Comparison of ENCODE assay signal across 9 cellular contexts in genomic region chr1:39026051-39026946, GRCh38. TPM values are rescaled to one million over a fixed set of nuclear protein-coding genes. Genes with fewer than 3 reads are reported as not detected.
DNase-seq lines count a peak whose midpoint lies in the region; ATAC-seq, FAIRE-seq and TF ChIP-seq lines count a peak whose summit lies in the region.
"Had no signal": no experiment of that assay in that cellular context is flagged by ENCODE, and none has a peak within 500 bp of the region (broad histone marks: within the 10 kb centered on the region; RNA-seq: fewer than 3 reads in every experiment).

Gene NDUFS5, plus strand, starts transcription at chr1:39026350. Its CDS starts 2,375 bp downstream, at chr1:39028725.

- no peaks in the 10 kb centered on the region for H3K9me3 ChIP-seq in HepG2 (ENCODE audit: low read length)

- H3K27me3 ChIP-seq in BJ (ENCODE audit: control insufficient read depth, insufficient read depth, low read length) (no peaks in the 10 kb centered on the region), HepG2 (ENCODE audit: control insufficient read depth in 1 of 2, insufficient read depth in 2 of 2, low read length in 2 of 2) (no peaks in the 10 kb centered on the region; a peak in 1 of 5 replicates)

- CTCF ChIA-PET in BJ (lab: Yijun Ruan, JAX) (interaction anchor here (1.1 to 1.5 kb wide), 4 partner anchors 10 to 48 kb away, joined by 3 to 4 read pairs (median 4); no protein-coding TSS in a partner anchor), HepG2 (lab: Yijun Ruan, JAX; ENCODE audit: low intra/inter-chr PET ratio, low total read pairs) (no interaction called here)

- TF ChIP-seq RAD21 in HepG2 (CRISPR knock-in tag; IDR thresholded peaks at IDR 0.05): no peak

- TSS peak; percentile 80 for BruUV-seq in HepG2 (replicated peaks; lab: Mats Ljungman, UMichigan)

- DNase-seq in BJ (ENCODE audit: low read depth): peak; percentile 60
- DNase-seq in NCI-H748 (lab: John Stamatoyannopoulos, UW; ENCODE audit: unreplicated experiment): peak; percentile 87
- peak; percentile 72 to 73 for DNase-seq in activated CD4-positive, alpha-beta T cell treated with anti-CD3 and anti-CD28 coated beads, Interleukin-2, amount 50 U/mL, for 4 hours
- DNase-seq in dermis blood vessel endothelial cell: peak; percentile 95
- DNase-seq in HepG2 (ENCODE audit: low spot score): peak; percentile 76
- DNase-seq in stimulated activated CD4-positive, alpha-beta T cell treated with anti-CD3 and anti-CD28 coated beads, Interleukin-2, amount 100 ng/mL, for 48 hours: peak; percentile 72 to 77

- no peak for TF ChIP-seq CTCF in BJ (IDR thresholded peaks at IDR 0.05; ENCODE audit: insufficient read depth, low read depth, low read length)
- no peak for TF ChIP-seq CTCF in HepG2 (CRISPR knock-in tag; IDR thresholded peaks at IDR 0.05)

- peak; percentile 95 for FAIRE-seq in HepG2 (lab: Jason Lieb, UNC)
- FAIRE-seq: islet of Langerhans had no signal

- intact Hi-C loops in HepG2 (cut with micrococcal nuclease; ENCODE audit: unreplicated experiment): loop anchor here (2.0 to 5.0 kb wide), 4 partner anchors 34 to 167 kb away; partner anchors contain the start of genes AKIRIN1, MYCBP, RHBDL2 and RRAGC

- TF ChIP-seq EP300 in HepG2 (IDR thresholded peaks at IDR 0.05; ENCODE audit: low read depth in 2 of 2, low read length in 2 of 2) (no peak), HepG2 (CRISPR knock-in tag; IDR thresholded peaks at IDR 0.05; ENCODE audit: borderline replicate concordance) (no peak)

- H3K9ac ChIP-seq in HepG2 (ENCODE audit: insufficient read depth, low read depth, low read length): peak within 1 kb of the TSS; percentile 97

- H3K4me1 ChIP-seq in HepG2 (ENCODE audit: insufficient read depth, low read length): peaks cover 41% of the 10 kb centered on the region

- peak within 1 kb of the TSS; percentile 86 for H3K27ac ChIP-seq in HepG2 (ENCODE audit: extremely low read length, insufficient read depth, low read length)

- in situ Hi-C loops in HepG2 (cut with HindIII; ENCODE audit: extremely low pct_ligation_motif_present, low pct_unique_long_range_greater_than_20kb): no loop called here

- no peaks in the 10 kb centered on the region for H4K20me1 ChIP-seq in HepG2 (ENCODE audit: insufficient read depth, low read length)

- peak within 1 kb of the TSS; percentile 59 for H3K4me3 ChIP-seq in BJ (ENCODE audit: low read depth, low read length)
- H3K4me3 ChIP-seq in HepG2 (replicated peaks in 1 of 3; ENCODE audit: insufficient read depth in 1 of 3, low read depth in 2 of 3, low read length in 3 of 3): peak within 1 kb of the TSS; percentile 81 to 97 (median 87)

- H2AFZ ChIP-seq in HepG2 (ENCODE audit: low read length): peak within 1 kb of the TSS; percentile 6

- peaks cover 38% of the 10 kb centered on the region for H3K79me2 ChIP-seq in HepG2 (ENCODE audit: insufficient read depth, low read length)

- peak within 1 kb of the TSS; percentile 91 for H3K4me2 ChIP-seq in HepG2 (ENCODE audit: low read depth, low read length)

- TF ChIP-seq POLR2A in HepG2 (IDR thresholded peaks at IDR 0.05; ENCODE audit: insufficient read depth in 1 of 2, low read depth in 2 of 2, low read length in 2 of 2): peak; percentile 92 to 93

- POLR2A ChIA-PET in BJ (lab: Charles Lee): interaction anchor here (0.5 to 1.0 kb wide), 4 partner anchors 22 to 90 kb away, joined by 3 to 10 read pairs (median 4); no protein-coding TSS in a partner anchor
- POLR2A ChIA-PET in HepG2 (lab: Yijun Ruan, JAX): interaction anchor here (0.7 to 3.5 kb wide), 20 partner anchors 9 to 167 kb away, joined by 3 to 26 read pairs (median 4); partner anchors contain the start of genes AKIRIN1, RHBDL2 and RRAGC

- peak; percentile 79 for ATAC-seq in GM19328 (IDR thresholded peaks at IDR 0.05; ENCODE audit: unreplicated experiment)
- peak; percentile 60 for ATAC-seq in HG03520 (IDR thresholded peaks at IDR 0.05; ENCODE audit: unreplicated experiment)
- ATAC-seq in HepG2: peak; percentile 87

- WGBS in HepG2 (ENCODE audit: low lambda C conversion rate): under 1% methylated on average over 28 of the region's 51 CpGs

- H3K36me3 ChIP-seq in BJ (ENCODE audit: control insufficient read depth, insufficient read depth, low read length) (peaks cover 4% of the 10 kb centered on the region), HepG2 (replicated peaks in 1 of 2; ENCODE audit: control insufficient read depth in 1 of 2, insufficient read depth in 2 of 2, low read length in 2 of 2) (peaks cover 2 to 17% of the 10 kb centered on the region in 2 experiments; a peak in 4 of 5 replicates)

TF ChIP-seq in HepG2, 621 proteins besides CTCF, POLR2A, EP300 and RAD21 (continues in another document):
- TF ChIP-seq ZSCAN21 (CRISPR knock-in tag; IDR thresholded peaks at IDR 0.05; ENCODE audit: borderline replicate concordance) (peak; percentile 54; the same call in 1 of the 2 replicates), PAX8 (CRISPR knock-in tag; IDR thresholded peaks at IDR 0.05; ENCODE audit: borderline replicate concordance) (no peak), HNRNPLL (IDR thresholded peaks at IDR 0.05; ENCODE audit: low read depth, low read length, poor library complexity, severe bottlenecking) (peak; percentile 59), ETV5 (CRISPR knock-in tag; IDR thresholded peaks at IDR 0.05; ENCODE audit: borderline replicate concordance) (peak; percentile 85), ZNF138 (CRISPR knock-in tag; IDR thresholded peaks at IDR 0.05; ENCODE audit: low read depth) (peak; percentile 35; the same call in 1 of the 2 replicates), TARDBP (CRISPR knock-in tag; IDR thresholded peaks at IDR 0.05) (peak; percentile 65; the same call in 1 of the 2 replicates), ZMYM4 (CRISPR knock-in tag; IDR thresholded peaks at IDR 0.05) (peak; percentile 79), KLF13 (CRISPR knock-in tag; IDR thresholded peaks at IDR 0.05) (no peak), NFATC3 (CRISPR knock-in tag; IDR thresholded peaks at IDR 0.05) (no peak), ZNF256 (CRISPR knock-in tag; conservative IDR thresholded peaks at IDR 0.05) (0 out of 2 replicates have a peak, but pooled peaks have one; percentile 40), BCL6 (CRISPR knock-in tag; IDR thresholded peaks at IDR 0.05) (no peak), BRD4 (CRISPR knock-in tag; IDR thresholded peaks at IDR 0.05) (peak; percentile 72; the same call in 1 of the 2 replicates), ZMYM2 (CRISPR knock-in tag; IDR thresholded peaks at IDR 0.05) (no peak), FOXC1 (CRISPR knock-in tag; IDR thresholded peaks at IDR 0.05; ENCODE audit: borderline replicate concordance) (no peak), PITX1 (CRISPR knock-in tag; IDR thresholded peaks at IDR 0.05) (peak; percentile 64), ZNF709 (CRISPR knock-in tag; IDR thresholded peaks at IDR 0.05) (no peak; the same call in 1 of the 2 replicates), EED (CRISPR knock-in tag; IDR thresholded peaks at IDR 0.05) (peak; percentile 16; the same call in 1 of the 2 replicates), CSRNP1 (CRISPR knock-in tag; IDR thresholded peaks at IDR 0.05) (peak; percentile 86), POGZ (CRISPR knock-in tag; IDR thresholded peaks at IDR 0.05) (peak; percentile 59), SALL1 (CRISPR knock-in tag; IDR thresholded peaks at IDR 0.05) (peak; percentile 61), ZNF556 (CRISPR knock-in tag; IDR thresholded peaks at IDR 0.05; ENCODE audit: borderline replicate concordance) (0 out of 2 replicates have a peak, but pooled peaks have one; percentile 55)

RNA-seq across cellular contexts. Expression of gene NDUFS5, which starts in this region (rescaled TPM):
- 223 and 632 TPM in 2 replicates for polyA plus RNA-seq in BJ (2011; rRNA removed)
- polyA minus RNA-seq in BJ (2011; rRNA and poly(A)+ RNA removed): 48.6 and 64.8 TPM in 2 replicates
- total RNA-seq in dermis blood vessel endothelial cell: 530 and 620 TPM in 2 replicates
- 466 and 655 TPM in 2 replicates for total RNA-seq in HepG2 (2016; rRNA removed; fragmentation: Illumina TruSeq; extraction: Trizol)
- 163 and 167 TPM in 2 replicates for total RNA-seq in HepG2 (2016; cell fraction: cytosol; rRNA removed; fragmentation: Illumina TruSeq; extraction: Trizol; ENCODE audit: low read depth)
- 464 and 703 TPM in 2 replicates for total RNA-seq in HepG2 (2016; cell fraction: insoluble cytoplasmic fraction; rRNA removed; fragmentation: Illumina TruSeq; extraction: Trizol)
- 156 and 158 TPM in 2 replicates for total RNA-seq in HepG2 (2016; cell fraction: membrane; rRNA removed; fragmentation: Illumina TruSeq; extraction: Trizol)
- 154 and 170 TPM in 2 replicates for total RNA-seq in HepG2 (2016; cell fraction: nucleus; rRNA removed; fragmentation: Illumina TruSeq; extraction: Trizol)
- polyA plus RNA-seq in HepG2 (2011; rRNA removed): 219 and 263 TPM in 2 replicates
- polyA plus RNA-seq in HepG2 (2011; cell fraction: cytosol; rRNA removed): 226 and 341 TPM in 2 replicates
- 45.6 and 70.1 TPM in 2 replicates for polyA plus RNA-seq in HepG2 (2011; cell fraction: nucleus; rRNA removed)
- 314 and 392 TPM in 2 replicates for polyA plus RNA-seq in HepG2 (2012)
- polyA plus RNA-seq in HepG2 (2016; cell fraction: cytosol; fragmentation: Illumina TruSeq; extraction: Trizol; ENCODE audit: low read depth): 179 and 209 TPM in 2 replicates
- 671 and 732 TPM in 2 replicates for polyA plus RNA-seq in HepG2 (2016; cell fraction: insoluble cytoplasmic fraction; fragmentation: Illumina TruSeq; extraction: Trizol; ENCODE audit: low read depth)
- polyA plus RNA-seq in HepG2 (2016; cell fraction: membrane; fragmentation: Illumina TruSeq; extraction: Trizol; ENCODE audit: low read depth): 158 and 161 TPM in 2 replicates
- polyA plus RNA-seq in HepG2 (2016; cell fraction: nucleus; fragmentation: Illumina TruSeq; extraction: Trizol; ENCODE audit: insufficient read depth, low read depth): 262 and 271 TPM in 2 replicates
- polyA minus RNA-seq in HepG2 (2011; rRNA and poly(A)+ RNA removed; ENCODE audit: low replicate concordance): 54.3 and 179 TPM in 2 replicates
- 50.5 and 67.1 TPM in 2 replicates for polyA minus RNA-seq in HepG2 (2011; cell fraction: cytosol; rRNA and poly(A)+ RNA removed)
- 41.3 and 58.2 TPM in 2 replicates for polyA minus RNA-seq in HepG2 (2011; cell fraction: nucleus; rRNA and poly(A)+ RNA removed)

Comparison
In these comparisons a context has a peak if more than half of its experiments do, and no peak if none do; other contexts are left out.
1. Peak in every context shown above with its lines: DNase-seq, ATAC-seq, H3K4me3 ChIP-seq and H3K27ac ChIP-seq.